20 cellular contexts compared by ENCODE assay signal in the genomic region with DNA sequence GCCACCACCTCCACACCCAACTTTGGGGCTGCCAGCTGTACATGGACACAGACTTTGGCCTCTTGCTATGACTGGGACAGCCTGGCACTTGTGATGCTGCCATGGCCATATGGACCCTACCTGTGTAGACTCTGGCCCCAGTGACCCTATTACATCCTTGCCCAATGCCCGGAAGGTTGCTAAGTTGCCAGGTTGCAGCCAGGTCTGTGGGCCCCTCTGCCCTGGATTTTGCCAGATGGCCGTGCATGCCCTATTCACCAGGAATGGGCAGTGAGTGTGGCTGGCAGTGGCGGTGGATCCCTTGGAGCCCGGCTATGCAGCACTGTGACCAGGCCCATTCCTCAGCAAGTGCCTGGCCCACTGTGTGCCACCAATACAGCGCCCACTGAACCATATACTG. TPM values are rescaled to one million over a fixed set of nuclear protein-coding genes. Genes with fewer than 3 reads are reported as not detected.
A peak's percentile ranks its signal among the peaks of the same experiment; 100 is the strongest.
DNase-seq lines count a peak whose midpoint lies in the region; ATAC-seq and TF ChIP-seq lines count a peak whose summit lies in the region.
"Had no signal": no experiment of that assay in that cellular context is flagged by ENCODE, and none has a peak within 500 bp of the region (broad histone marks: within the 10 kb centered on the region; RNA-seq: fewer than 3 reads in every experiment).

No MANE protein-coding gene starts in this region.

- no peak overlapping the region for H3K4me3 ChIP-seq in naive thymus-derived CD4-positive, alpha-beta T cell (ENCODE audit: low read length)
- no peak overlapping the region for H3K4me3 ChIP-seq in mucosa of descending colon
- H3K4me3 ChIP-seq: lung, ovary, SJSA1 had no signal

- no peak for DNase-seq in stimulated activated naive CD8-positive, alpha-beta T cell treated with anti-CD3 and anti-CD28 coated beads, Interleukin-15, amount 100 ng/mL, for 72 hours
- no peak for DNase-seq in activated naive CD8-positive, alpha-beta T cell treated with anti-CD3 and anti-CD28 coated beads, Interleukin-2, amount 50 U/mL, for 24 hours
- no peak for DNase-seq in naive thymus-derived CD4-positive, alpha-beta T cell
- DNase-seq in mucosa of descending colon: no peak
- no peak for DNase-seq in SKM-1 treated with dmso at 0.1 percent for 144 hours (lab: John Stamatoyannopoulos, UW; ENCODE audit: unreplicated experiment)
- DNase-seq in stimulated activated naive CD4-positive, alpha-beta T cell (lab: John Stamatoyannopoulos, UW): no peak
- DNase-seq: activated CD4-positive, alpha-beta T cell treated with anti-CD3 and anti-CD28 coated beads, Interleukin-2, amount 50 U/mL, for 4 hours; activated gamma-delta T cell treated with Interleukin-2 at 50 U/mL for 16 hours; CD4-positive, CD25-positive, alpha-beta regulatory T cell; dermis blood vessel endothelial cell; EL; kidney glomerular epithelial cell; ovary had no signal

- H3K9me3 Mint-ChIP-seq in stimulated activated naive CD8-positive, alpha-beta T cell treated with anti-CD3 and anti-CD28 coated beads, Interleukin-15, Interleukin-2, amounts not matched to agents 100 ng/mL and 50 ng/mL, for 24 hours: no peaks in the 10 kb centered on the region
- H3K9me3 Mint-ChIP-seq in stimulated activated naive CD8-positive, alpha-beta T cell treated with anti-CD3 and anti-CD28 coated beads, Interleukin-15, amount 100 ng/mL, for 72 hours: no peaks in the 10 kb centered on the region
- peaks cover 5% of the 10 kb centered on the region for H3K9me3 Mint-ChIP-seq in activated naive CD8-positive, alpha-beta T cell treated with anti-CD3 and anti-CD28 coated beads, Interleukin-2, amount 50 U/mL, for 24 hours
- H3K9me3 Mint-ChIP-seq in naive thymus-derived CD4-positive, alpha-beta T cell: peaks cover 0 to 6% (median 0%) of the 10 kb centered on the region in 11 donors
- H3K9me3 Mint-ChIP-seq: H9 had no signal

- H3K27me3 Mint-ChIP-seq in stimulated activated naive CD8-positive, alpha-beta T cell treated with anti-CD3 and anti-CD28 coated beads, Interleukin-15, Interleukin-2, amounts not matched to agents 100 ng/mL and 50 ng/mL, for 24 hours: peaks cover 36% of the 10 kb centered on the region
- H3K27me3 Mint-ChIP-seq in stimulated activated naive CD8-positive, alpha-beta T cell treated with anti-CD3 and anti-CD28 coated beads, Interleukin-15, amount 100 ng/mL, for 72 hours: peaks cover 60% of the 10 kb centered on the region
- peaks cover 51% of the 10 kb centered on the region for H3K27me3 Mint-ChIP-seq in activated naive CD8-positive, alpha-beta T cell treated with anti-CD3 and anti-CD28 coated beads, Interleukin-2, amount 50 U/mL, for 24 hours
- H3K27me3 Mint-ChIP-seq in naive thymus-derived CD4-positive, alpha-beta T cell: peaks cover 35 to 54% (median 40%) of the 10 kb centered on the region in 5 donors

- peaks cover 8% of the 10 kb centered on the region for H3K4me1 Mint-ChIP-seq in stimulated activated naive CD8-positive, alpha-beta T cell treated with anti-CD3 and anti-CD28 coated beads, Interleukin-15, Interleukin-2, amounts not matched to agents 100 ng/mL and 50 ng/mL, for 24 hours (ENCODE audit: low read depth)
- peaks cover 9% of the 10 kb centered on the region for H3K4me1 Mint-ChIP-seq in stimulated activated naive CD8-positive, alpha-beta T cell treated with anti-CD3 and anti-CD28 coated beads, Interleukin-15, amount 100 ng/mL, for 72 hours
- peaks cover 5% of the 10 kb centered on the region for H3K4me1 Mint-ChIP-seq in activated naive CD8-positive, alpha-beta T cell treated with anti-CD3 and anti-CD28 coated beads, Interleukin-2, amount 50 U/mL, for 24 hours
- H3K4me1 Mint-ChIP-seq in naive thymus-derived CD4-positive, alpha-beta T cell: peaks cover 0 to 8% (median 7%) of the 10 kb centered on the region in 7 donors

- no peaks in the 10 kb centered on the region for H3K4me1 ChIP-seq in naive thymus-derived CD4-positive, alpha-beta T cell (ENCODE audit: control insufficient read depth in 2 of 2, insufficient read depth in 2 of 2, low read length in 2 of 2)
- no peaks in the 10 kb centered on the region for H3K4me1 ChIP-seq in mucosa of descending colon (ENCODE audit: low read depth)
- H3K4me1 ChIP-seq: SJSA1 had no signal

- no peaks in the 10 kb centered on the region for H3K36me3 Mint-ChIP-seq in stimulated activated naive CD8-positive, alpha-beta T cell treated with anti-CD3 and anti-CD28 coated beads, Interleukin-15, Interleukin-2, amounts not matched to agents 100 ng/mL and 50 ng/mL, for 24 hours (ENCODE audit: low read depth)
- H3K36me3 Mint-ChIP-seq in activated naive CD8-positive, alpha-beta T cell treated with anti-CD3 and anti-CD28 coated beads, Interleukin-2, amount 50 U/mL, for 24 hours (ENCODE audit: low read depth): no peaks in the 10 kb centered on the region
- H3K36me3 Mint-ChIP-seq in naive thymus-derived CD4-positive, alpha-beta T cell: peaks cover 0 to 8% (median 0%) of the 10 kb centered on the region in 5 donors
- H3K36me3 Mint-ChIP-seq: CD4-positive, CD25-positive, alpha-beta regulatory T cell had no signal

- no peak for ATAC-seq in stimulated activated naive CD8-positive, alpha-beta T cell treated with anti-CD3 and anti-CD28 coated beads, Interleukin-15, amount 100 ng/mL, for 72 hours
- no peak for ATAC-seq in activated naive CD8-positive, alpha-beta T cell treated with anti-CD3 and anti-CD28 coated beads, Interleukin-2, amount 50 U/mL, for 24 hours
- ATAC-seq in naive thymus-derived CD4-positive, alpha-beta T cell: no peak
- no peak for ATAC-seq in mucosa of descending colon

- peak overlapping the region; percentile 40 for H3K4me3 Mint-ChIP-seq in stimulated activated naive CD8-positive, alpha-beta T cell treated with anti-CD3 and anti-CD28 coated beads, Interleukin-15, Interleukin-2, amounts not matched to agents 100 ng/mL and 50 ng/mL, for 24 hours
- H3K4me3 Mint-ChIP-seq in stimulated activated naive CD8-positive, alpha-beta T cell treated with anti-CD3 and anti-CD28 coated beads, Interleukin-15, amount 100 ng/mL, for 72 hours: no peak overlapping the region
- H3K4me3 Mint-ChIP-seq in activated naive CD8-positive, alpha-beta T cell treated with anti-CD3 and anti-CD28 coated beads, Interleukin-2, amount 50 U/mL, for 24 hours: peak overlapping the region; percentile 65
- H3K4me3 Mint-ChIP-seq in naive thymus-derived CD4-positive, alpha-beta T cell: peak overlapping the region in 7 of 10 donors; percentile 57 to 85 (median 77)

- no peaks in the 10 kb centered on the region for H3K36me3 ChIP-seq in naive thymus-derived CD4-positive, alpha-beta T cell (ENCODE audit: control insufficient read depth in 2 of 3, insufficient read depth in 3 of 3, low read length in 3 of 3)
- H3K36me3 ChIP-seq in mucosa of descending colon (ENCODE audit: low read depth): no peaks in the 10 kb centered on the region
- H3K36me3 ChIP-seq: ovary, SJSA1, thoracic aorta, vagina had no signal

- no peak for TF ChIP-seq CTCF in mucosa of descending colon (IDR thresholded peaks at IDR 0.05)

- CTCF ChIA-PET in naive thymus-derived CD4-positive, alpha-beta T cell (lab: Charles Lee): no interaction called here

- POLR2A ChIA-PET in naive thymus-derived CD4-positive, alpha-beta T cell (lab: Charles Lee): no interaction called here

- H3K27me3 ChIP-seq in naive thymus-derived CD4-positive, alpha-beta T cell (ENCODE audit: control insufficient read depth in 2 of 2, insufficient read depth in 2 of 2, low read length in 2 of 2): peaks cover 0 to 4% of the 10 kb centered on the region in 2 donors
- H3K27me3 ChIP-seq: ovary, vagina had no signal

- H3K27ac ChIP-seq in naive thymus-derived CD4-positive, alpha-beta T cell (ENCODE audit: low read depth, low read length): no peak overlapping the region
- H3K27ac ChIP-seq: HL-60, ovary, SJSA1, thoracic aorta, vagina had no signal

- no peak overlapping the region for H3K27ac Mint-ChIP-seq in stimulated activated naive CD8-positive, alpha-beta T cell treated with anti-CD3 and anti-CD28 coated beads, Interleukin-15, Interleukin-2, amounts not matched to agents 100 ng/mL and 50 ng/mL, for 24 hours
- no peak overlapping the region for H3K27ac Mint-ChIP-seq in stimulated activated naive CD8-positive, alpha-beta T cell treated with anti-CD3 and anti-CD28 coated beads, Interleukin-15, amount 100 ng/mL, for 72 hours
- H3K27ac Mint-ChIP-seq in activated naive CD8-positive, alpha-beta T cell treated with anti-CD3 and anti-CD28 coated beads, Interleukin-2, amount 50 U/mL, for 24 hours: no peak overlapping the region
- no peak overlapping the region for H3K27ac Mint-ChIP-seq in naive thymus-derived CD4-positive, alpha-beta T cell
- H3K27ac Mint-ChIP-seq: CD4-positive, CD25-positive, alpha-beta regulatory T cell had no signal

- intact Hi-C loops in naive thymus-derived CD4-positive, alpha-beta T cell (cut with micrococcal nuclease): no loop called here
- intact Hi-C loops in mucosa of descending colon (cut with DNase I, micrococcal nuclease): no loop called here

- H3K9me3 ChIP-seq in naive thymus-derived CD4-positive, alpha-beta T cell (ENCODE audit: control insufficient read depth in 2 of 3, low read length in 3 of 3): no peaks in the 10 kb centered on the region
- no peaks in the 10 kb centered on the region for H3K9me3 ChIP-seq in mucosa of descending colon
- H3K9me3 ChIP-seq: ovary, SJSA1, thoracic aorta, vagina had no signal

RNA-seq across cellular contexts. Expression of a gene that starts 8.9 kb away (rescaled TPM):
- 10 to 100 TPM in 3 of 5 experiments, 1 to 10 TPM in 2; 7.8 to 26.1 (median 17.8) TPM for total RNA-seq in naive thymus-derived CD4-positive, alpha-beta T cell
- 10 to 100 TPM; 29.9 to 58.1 TPM for polyA plus RNA-seq in naive thymus-derived CD4-positive, alpha-beta T cell
- total RNA-seq in mucosa of descending colon: 10 to 100 TPM; 18.1 to 22.0 (median 19.1) TPM

RNA-seq across cellular contexts. Expression of a gene that starts 22.5 kb away (rescaled TPM):
- 1 to 10 TPM; 1.7 to 5.4 (median 3.8) TPM for total RNA-seq in naive thymus-derived CD4-positive, alpha-beta T cell
- under 1 TPM in 1 of 2 donors, not detected in 1; 0.14 TPM for polyA plus RNA-seq in naive thymus-derived CD4-positive, alpha-beta T cell
- 1 to 10 TPM; 3.5 to 7.9 (median 6.9) TPM for total RNA-seq in mucosa of descending colon

RNA-seq across cellular contexts. Expression of a gene that starts 27.9 kb away (rescaled TPM):
- total RNA-seq in naive thymus-derived CD4-positive, alpha-beta T cell: 10 to 100 TPM; 32.6 to 60.6 (median 49.3) TPM
- polyA plus RNA-seq in naive thymus-derived CD4-positive, alpha-beta T cell: 10 to 100 TPM; 19.1 to 34.1 TPM
- total RNA-seq in mucosa of descending colon: 10 to 100 TPM; 20.2 to 24.1 (median 22.0) TPM

RNA-seq across cellular contexts. Expression of a gene that starts 46.6 kb away (rescaled TPM):
- total RNA-seq in naive thymus-derived CD4-positive, alpha-beta T cell: 1 to 10 TPM; 1.1 to 4.0 (median 3.0) TPM
- 1 to 10 TPM; 3.1 to 5.2 TPM for polyA plus RNA-seq in naive thymus-derived CD4-positive, alpha-beta T cell
- 10 to 100 TPM in 1 of 3 donors, 1 to 10 TPM in 2; 4.6 to 68.9 (median 8.1) TPM for total RNA-seq in mucosa of descending colon

RNA-seq across cellular contexts. Expression of a gene that starts 49.9 kb away (rescaled TPM):
- 10 to 100 TPM in 3 of 5 experiments, 1 to 10 TPM in 2; 5.7 to 14.9 (median 11.6) TPM for total RNA-seq in naive thymus-derived CD4-positive, alpha-beta T cell
- polyA plus RNA-seq in naive thymus-derived CD4-positive, alpha-beta T cell: 1 to 10 TPM; 1.2 to 2.4 TPM
- 10 to 100 TPM; 10.5 to 14.0 (median 10.5) TPM for total RNA-seq in mucosa of descending colon

Comparison
In these comparisons a context has a peak if more than half of its experiments do, and no peak if none do; other contexts are left out.
1. H3K4me3 Mint-ChIP-seq: peak in stimulated activated naive CD8-positive, alpha-beta T cell treated with anti-CD3 and anti-CD28 coated beads, Interleukin-15, Interleukin-2, amounts not matched to agents 100 ng/mL and 50 ng/mL, for 24 hours (single experiment), activated naive CD8-positive, alpha-beta T cell treated with anti-CD3 and anti-CD28 coated beads, Interleukin-2, amount 50 U/mL, for 24 hours (single experiment) and naive thymus-derived CD4-positive, alpha-beta T cell (7 of 10); none in stimulated activated naive CD8-positive, alpha-beta T cell treated with anti-CD3 and anti-CD28 coated beads, Interleukin-15, amount 100 ng/mL, for 72 hours (0 of 2).